Comparison of ENCODE assay signal across 1 cellular context in genomic region chr11:47847892-47848635, GRCh38.
TF ChIP-seq lines count a peak whose summit lies in the region.

A gene with protein sequence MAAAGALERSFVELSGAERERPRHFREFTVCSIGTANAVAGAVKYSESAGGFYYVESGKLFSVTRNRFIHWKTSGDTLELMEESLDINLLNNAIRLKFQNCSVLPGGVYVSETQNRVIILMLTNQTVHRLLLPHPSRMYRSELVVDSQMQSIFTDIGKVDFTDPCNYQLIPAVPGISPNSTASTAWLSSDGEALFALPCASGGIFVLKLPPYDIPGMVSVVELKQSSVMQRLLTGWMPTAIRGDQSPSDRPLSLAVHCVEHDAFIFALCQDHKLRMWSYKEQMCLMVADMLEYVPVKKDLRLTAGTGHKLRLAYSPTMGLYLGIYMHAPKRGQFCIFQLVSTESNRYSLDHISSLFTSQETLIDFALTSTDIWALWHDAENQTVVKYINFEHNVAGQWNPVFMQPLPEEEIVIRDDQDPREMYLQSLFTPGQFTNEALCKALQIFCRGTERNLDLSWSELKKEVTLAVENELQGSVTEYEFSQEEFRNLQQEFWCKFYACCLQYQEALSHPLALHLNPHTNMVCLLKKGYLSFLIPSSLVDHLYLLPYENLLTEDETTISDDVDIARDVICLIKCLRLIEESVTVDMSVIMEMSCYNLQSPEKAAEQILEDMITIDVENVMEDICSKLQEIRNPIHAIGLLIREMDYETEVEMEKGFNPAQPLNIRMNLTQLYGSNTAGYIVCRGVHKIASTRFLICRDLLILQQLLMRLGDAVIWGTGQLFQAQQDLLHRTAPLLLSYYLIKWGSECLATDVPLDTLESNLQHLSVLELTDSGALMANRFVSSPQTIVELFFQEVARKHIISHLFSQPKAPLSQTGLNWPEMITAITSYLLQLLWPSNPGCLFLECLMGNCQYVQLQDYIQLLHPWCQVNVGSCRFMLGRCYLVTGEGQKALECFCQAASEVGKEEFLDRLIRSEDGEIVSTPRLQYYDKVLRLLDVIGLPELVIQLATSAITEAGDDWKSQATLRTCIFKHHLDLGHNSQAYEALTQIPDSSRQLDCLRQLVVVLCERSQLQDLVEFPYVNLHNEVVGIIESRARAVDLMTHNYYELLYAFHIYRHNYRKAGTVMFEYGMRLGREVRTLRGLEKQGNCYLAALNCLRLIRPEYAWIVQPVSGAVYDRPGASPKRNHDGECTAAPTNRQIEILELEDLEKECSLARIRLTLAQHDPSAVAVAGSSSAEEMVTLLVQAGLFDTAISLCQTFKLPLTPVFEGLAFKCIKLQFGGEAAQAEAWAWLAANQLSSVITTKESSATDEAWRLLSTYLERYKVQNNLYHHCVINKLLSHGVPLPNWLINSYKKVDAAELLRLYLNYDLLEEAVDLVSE (N-terminal part only) (minus strand): TSS chr11:47848350. CDS start chr11:47848318, 32 bp downstream.

TF ChIP-seq in SK-N-SH, 30 proteins besides CTCF, POLR2A, EP300 and RAD21 (continued from another document):
- TF ChIP-seq YY1 (IDR thresholded peaks at IDR 0.05; ENCODE audit: low read depth) (peak; percentile 96), SIN3A (IDR thresholded peaks at IDR 0.05; ENCODE audit: borderline replicate concordance, low read depth, low read length) (0 out of 2 replicates have a peak, but pooled peaks have one; percentile 34), ELF1 (IDR thresholded peaks at IDR 0.05) (peak; percentile 49; the same call in 1 of the 2 replicates), FOXM1 (IDR thresholded peaks at IDR 0.05; ENCODE audit: low read depth) (no peak), TEAD4 (IDR thresholded peaks at IDR 0.05; ENCODE audit: borderline replicate concordance, insufficient read depth) (no peak), GABPA (IDR thresholded peaks at IDR 0.05; ENCODE audit: low read depth) (peak; percentile 84), MEF2A (IDR thresholded peaks at IDR 0.05; ENCODE audit: borderline replicate concordance, low read depth) (no peak), TAF1 (IDR thresholded peaks at IDR 0.05; ENCODE audit: borderline replicate concordance, low read depth, low read length) (peak; percentile 91), EZH2phosphoT487 (IDR thresholded peaks at IDR 0.05; ENCODE audit: borderline replicate concordance, low read depth) (no peak), NFIC (IDR thresholded peaks at IDR 0.05; ENCODE audit: borderline replicate concordance) (no peak), POLR2AphosphoS5 (IDR thresholded peaks at IDR 0.05; ENCODE audit: low read depth, low read length) (peak; percentile 88), CHD2 (IDR thresholded peaks at IDR 0.05; ENCODE audit: low read length, partially characterized antibody) (peak; percentile 19), MXI1 (IDR thresholded peaks at IDR 0.05; ENCODE audit: low read depth, low read length) (peak; percentile 68; the same call in 1 of the 2 replicates), JUND (IDR thresholded peaks at IDR 0.05) (no peak), TCF12 (IDR thresholded peaks at IDR 0.05) (peak; percentile 6; the same call in 1 of the 2 replicates)
- TF ChIP-seq, protein P1, sequence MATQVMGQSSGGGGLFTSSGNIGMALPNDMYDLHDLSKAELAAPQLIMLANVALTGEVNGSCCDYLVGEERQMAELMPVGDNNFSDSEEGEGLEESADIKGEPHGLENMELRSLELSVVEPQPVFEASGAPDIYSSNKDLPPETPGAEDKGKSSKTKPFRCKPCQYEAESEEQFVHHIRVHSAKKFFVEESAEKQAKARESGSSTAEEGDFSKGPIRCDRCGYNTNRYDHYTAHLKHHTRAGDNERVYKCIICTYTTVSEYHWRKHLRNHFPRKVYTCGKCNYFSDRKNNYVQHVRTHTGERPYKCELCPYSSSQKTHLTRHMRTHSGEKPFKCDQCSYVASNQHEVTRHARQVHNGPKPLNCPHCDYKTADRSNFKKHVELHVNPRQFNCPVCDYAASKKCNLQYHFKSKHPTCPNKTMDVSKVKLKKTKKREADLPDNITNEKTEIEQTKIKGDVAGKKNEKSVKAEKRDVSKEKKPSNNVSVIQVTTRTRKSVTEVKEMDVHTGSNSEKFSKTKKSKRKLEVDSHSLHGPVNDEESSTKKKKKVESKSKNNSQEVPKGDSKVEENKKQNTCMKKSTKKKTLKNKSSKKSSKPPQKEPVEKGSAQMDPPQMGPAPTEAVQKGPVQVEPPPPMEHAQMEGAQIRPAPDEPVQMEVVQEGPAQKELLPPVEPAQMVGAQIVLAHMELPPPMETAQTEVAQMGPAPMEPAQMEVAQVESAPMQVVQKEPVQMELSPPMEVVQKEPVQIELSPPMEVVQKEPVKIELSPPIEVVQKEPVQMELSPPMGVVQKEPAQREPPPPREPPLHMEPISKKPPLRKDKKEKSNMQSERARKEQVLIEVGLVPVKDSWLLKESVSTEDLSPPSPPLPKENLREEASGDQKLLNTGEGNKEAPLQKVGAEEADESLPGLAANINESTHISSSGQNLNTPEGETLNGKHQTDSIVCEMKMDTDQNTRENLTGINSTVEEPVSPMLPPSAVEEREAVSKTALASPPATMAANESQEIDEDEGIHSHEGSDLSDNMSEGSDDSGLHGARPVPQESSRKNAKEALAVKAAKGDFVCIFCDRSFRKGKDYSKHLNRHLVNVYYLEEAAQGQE (IDR thresholded peaks at IDR 0.05; ENCODE audit: low read depth, low read length) = no peak
- TF ChIP-seq, protein P2, sequence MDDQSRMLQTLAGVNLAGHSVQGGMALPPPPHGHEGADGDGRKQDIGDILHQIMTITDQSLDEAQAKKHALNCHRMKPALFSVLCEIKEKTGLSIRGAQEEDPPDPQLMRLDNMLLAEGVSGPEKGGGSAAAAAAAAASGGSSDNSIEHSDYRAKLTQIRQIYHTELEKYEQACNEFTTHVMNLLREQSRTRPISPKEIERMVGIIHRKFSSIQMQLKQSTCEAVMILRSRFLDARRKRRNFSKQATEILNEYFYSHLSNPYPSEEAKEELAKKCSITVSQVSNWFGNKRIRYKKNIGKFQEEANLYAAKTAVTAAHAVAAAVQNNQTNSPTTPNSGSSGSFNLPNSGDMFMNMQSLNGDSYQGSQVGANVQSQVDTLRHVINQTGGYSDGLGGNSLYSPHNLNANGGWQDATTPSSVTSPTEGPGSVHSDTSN (IDR thresholded peaks at IDR 0.05) = no peak
- TF ChIP-seq, protein P3, sequence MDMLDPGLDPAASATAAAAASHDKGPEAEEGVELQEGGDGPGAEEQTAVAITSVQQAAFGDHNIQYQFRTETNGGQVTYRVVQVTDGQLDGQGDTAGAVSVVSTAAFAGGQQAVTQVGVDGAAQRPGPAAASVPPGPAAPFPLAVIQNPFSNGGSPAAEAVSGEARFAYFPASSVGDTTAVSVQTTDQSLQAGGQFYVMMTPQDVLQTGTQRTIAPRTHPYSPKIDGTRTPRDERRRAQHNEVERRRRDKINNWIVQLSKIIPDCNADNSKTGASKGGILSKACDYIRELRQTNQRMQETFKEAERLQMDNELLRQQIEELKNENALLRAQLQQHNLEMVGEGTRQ (IDR thresholded peaks at IDR 0.05; ENCODE audit: borderline replicate concordance, low read depth, low read length) = no peak
